Comparison of ENCODE assay signal across 11 cellular contexts in the genomic region with DNA sequence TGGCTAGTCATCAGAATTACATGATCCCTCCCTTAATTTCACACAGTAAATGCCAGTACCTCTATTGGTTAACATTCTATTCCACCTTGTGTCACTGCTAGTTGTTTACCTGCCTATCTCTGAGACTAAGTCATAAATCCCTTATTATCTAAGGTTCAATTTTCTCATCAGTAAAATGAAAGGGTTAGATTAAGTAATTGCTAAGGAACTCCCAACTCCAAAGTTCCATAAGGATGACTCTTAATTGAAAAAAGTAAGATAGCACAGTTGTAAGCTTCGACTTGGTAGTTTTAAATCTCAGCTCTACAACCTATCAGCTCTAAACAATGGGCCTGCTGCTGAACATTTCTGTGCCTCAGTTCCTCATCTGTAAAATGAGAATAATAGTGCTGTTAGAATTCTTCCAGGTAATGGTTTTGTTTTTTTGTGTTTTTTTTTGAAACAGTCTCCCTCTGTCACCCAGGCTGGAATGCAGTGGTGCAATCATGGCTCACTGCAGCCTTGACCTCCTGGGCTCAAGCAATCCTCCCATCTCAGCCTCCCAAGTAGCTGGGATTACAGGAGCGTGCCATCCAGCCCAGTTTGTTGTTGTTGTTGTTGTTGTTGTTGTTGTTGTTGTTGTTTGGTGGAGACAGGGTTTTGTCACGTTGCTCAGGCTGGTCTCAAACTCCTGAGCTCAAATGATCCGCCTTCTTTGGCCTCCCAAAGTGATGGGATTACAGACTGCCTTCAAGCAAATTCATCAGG. TPM values are rescaled to one million over a fixed set of nuclear protein-coding genes. Genes with fewer than 3 reads are reported as not detected.
DNase-seq lines count a peak whose midpoint lies in the region; TF ChIP-seq lines count a peak whose summit lies in the region.
"Had no signal": no experiment of that assay in that cellular context is flagged by ENCODE, and none has a peak within 500 bp of the region (broad histone marks: within the 10 kb centered on the region; RNA-seq: fewer than 3 reads in every experiment).

No MANE protein-coding gene starts in this region.

- H3K27ac Mint-ChIP-seq in brain = peak overlapping the region in 3 of 5 experiments; percentile 74 to 93 (median 91)
- peak overlapping the region; percentile 34 to 92 (median 68) for H3K27ac Mint-ChIP-seq in nephron

- peaks cover 9% of the 10 kb centered on the region for H3K36me3 Mint-ChIP-seq in brain
- H3K36me3 Mint-ChIP-seq in nephron (ENCODE audit: low read depth) = no peaks in the 10 kb centered on the region

- H3K4me1 ChIP-seq in BLaER1 treated with 17β-estradiol and CSF1 and Interleukin-3, amounts not matched to agents 10 nM and 100 nM = peaks cover 66 to 87% (median 80%) of the 10 kb centered on the region in 10 experiments
- peaks cover 95% of the 10 kb centered on the region for H3K4me1 ChIP-seq in KMS-11 (ENCODE audit: low read depth, poor library complexity, severe bottlenecking)

- peak overlapping the region in 9 of 11 experiments; percentile 0 to 72 (median 58); a peak in 12 of 22 replicates for H3K9ac ChIP-seq in BLaER1 treated with 17β-estradiol and CSF1 and Interleukin-3, amounts not matched to agents 10 nM and 100 nM
- no peak overlapping the region for H3K9ac ChIP-seq in KMS-11

- H3K9me3 Mint-ChIP-seq in brain = peaks cover 0 to 3% (median 0%) of the 10 kb centered on the region in 5 experiments
- no peaks in the 10 kb centered on the region for H3K9me3 Mint-ChIP-seq in nephron

- H2AFZ ChIP-seq in KMS-11 (ENCODE audit: low read depth) = no peak overlapping the region

- H3K27me3 ChIP-seq in BLaER1 treated with 17β-estradiol and CSF1 and Interleukin-3, amounts not matched to agents 10 nM and 100 nM = no peaks in the 10 kb centered on the region
- no peaks in the 10 kb centered on the region for H3K27me3 ChIP-seq in KMS-11 (ENCODE audit: insufficient read depth, low read depth)
- H3K27me3 ChIP-seq: cardiac muscle cell had no signal

- peak overlapping the region; percentile 67 to 92 (median 84) for H3K4me2 ChIP-seq in BLaER1 treated with 17β-estradiol and CSF1 and Interleukin-3, amounts not matched to agents 10 nM and 100 nM
- peak overlapping the region; percentile 87 for H3K4me2 ChIP-seq in KMS-11

- peaks cover 43% of the 10 kb centered on the region for H3K4me1 Mint-ChIP-seq in brain
- peaks cover 34% of the 10 kb centered on the region for H3K4me1 Mint-ChIP-seq in nephron

- H3K4me3 Mint-ChIP-seq in brain (peak overlapping the region in 1 of 5 experiments; percentile 32), nephron (no peak overlapping the region)

- TF ChIP-seq CTCF in KMS-11 (conservative IDR thresholded peaks at IDR 0.05; ENCODE audit: low read depth, low read length) (no peak), brain (conservative IDR thresholded peaks at IDR 0.05) (no peak), nephron (IDR thresholded peaks at IDR 0.05; ENCODE audit: unreplicated experiment in 3 of 3) (no peak)

- DNase-seq in activated effector memory CD4-positive, alpha-beta T cell treated with anti-CD3 and anti-CD28 coated beads, Interleukin-2, amount 50 U/mL, for 16 hours = no peak
- DNase-seq in AG20443 (ENCODE audit: low spot score) = no peak
- no peak for DNase-seq in DMS 273 treated with DMSO at 0.1 percent for 48 hours (lab: John Stamatoyannopoulos, UW)
- no peak for DNase-seq in KG1 (lab: John Stamatoyannopoulos, UW)
- DNase-seq: SW 1271 had no signal

- H3K4me3 ChIP-seq in BLaER1 treated with 17β-estradiol and CSF1 and Interleukin-3, amounts not matched to agents 10 nM and 100 nM = peak overlapping the region in 2 of 10 experiments; percentile 32 to 37; a peak in 3 of 20 replicates
- no peak overlapping the region for H3K4me3 ChIP-seq in KMS-11 (IDR thresholded peaks at IDR 0.05; ENCODE audit: insufficient read depth, low read depth, low read length)
- H3K4me3 ChIP-seq: cardiac muscle cell had no signal

- H3K27me3 Mint-ChIP-seq in brain = no peaks in the 10 kb centered on the region
- no peaks in the 10 kb centered on the region for H3K27me3 Mint-ChIP-seq in nephron (ENCODE audit: low read depth)

- H3K9me3 ChIP-seq in BLaER1 treated with 17β-estradiol and CSF1 and Interleukin-3, amounts not matched to agents 10 nM and 100 nM (replicated peaks in 1 of 11) = no peaks in the 10 kb centered on the region

- H4K20me1 ChIP-seq in BLaER1 treated with 17β-estradiol and CSF1 and Interleukin-3, amounts not matched to agents 10 nM and 100 nM = peaks cover 5 to 81% (median 44%) of the 10 kb centered on the region in 11 experiments; a peak in 19 of 22 replicates
- no peaks in the 10 kb centered on the region for H4K20me1 ChIP-seq in KMS-11 (ENCODE audit: insufficient read depth)

- H3K79me2 ChIP-seq in KMS-11 (ENCODE audit: insufficient read depth, low read depth) = peaks cover 93% of the 10 kb centered on the region

- no peaks in the 10 kb centered on the region for H3K36me3 ChIP-seq in BLaER1 treated with 17β-estradiol and CSF1 and Interleukin-3, amounts not matched to agents 10 nM and 100 nM
- H3K36me3 ChIP-seq in KMS-11 (ENCODE audit: insufficient read depth) = no peaks in the 10 kb centered on the region
- H3K36me3 ChIP-seq: cardiac muscle cell had no signal

- peak overlapping the region in 10 of 11 experiments; percentile 30 to 80 (median 70); a peak in 19 of 22 replicates for H3K27ac ChIP-seq in BLaER1 treated with 17β-estradiol and CSF1 and Interleukin-3, amounts not matched to agents 10 nM and 100 nM
- peak overlapping the region; percentile 90 for H3K27ac ChIP-seq in KMS-11
- H3K27ac ChIP-seq: C4-2B, cardiac muscle cell had no signal

RNA-seq across cellular contexts. Expression of gene SRPK2, which starts 35.6 kb away (rescaled TPM):
- 37.0 TPM for polyA plus RNA-seq in brain (ENCODE audit: insufficient read depth, low read depth, low replicate concordance)
